1 cellular context compared by ENCODE assay signal in the genomic region with DNA sequence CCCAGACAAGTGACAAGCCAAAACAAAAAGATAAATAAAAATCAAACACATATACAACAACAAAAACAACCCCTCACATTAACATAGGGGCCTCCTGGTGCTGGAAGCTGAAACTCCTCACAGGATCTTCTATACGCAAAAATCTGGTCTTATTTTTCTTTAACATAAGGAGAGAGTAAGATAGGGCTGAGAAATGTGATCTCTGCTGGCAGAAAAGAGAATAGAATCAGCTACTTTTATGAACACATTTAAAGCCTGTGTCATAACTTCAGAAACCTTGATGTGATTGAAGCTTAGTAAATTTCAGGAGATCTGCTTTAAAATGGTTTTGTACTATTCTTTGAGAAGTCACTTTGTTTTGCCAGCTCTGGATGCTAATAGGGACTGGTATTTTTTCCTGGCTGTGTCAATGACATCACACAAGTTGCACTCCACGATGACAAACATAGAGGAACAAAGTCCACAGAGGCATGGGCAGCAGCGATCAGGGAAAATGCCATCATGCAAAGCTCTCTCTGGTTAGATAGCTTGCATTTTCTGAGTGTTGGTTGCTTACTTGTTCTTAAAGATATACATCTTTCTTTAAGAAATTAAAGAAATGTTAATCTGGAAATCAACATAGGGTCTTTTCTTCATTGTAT.
TF ChIP-seq lines count a peak whose summit lies in the region.

No MANE protein-coding gene starts in this region.

TF ChIP-seq in GM23338, 12 proteins besides CTCF, POLR2A, EP300 and RAD21 (continued from another document):
- TF ChIP-seq, protein P1, sequence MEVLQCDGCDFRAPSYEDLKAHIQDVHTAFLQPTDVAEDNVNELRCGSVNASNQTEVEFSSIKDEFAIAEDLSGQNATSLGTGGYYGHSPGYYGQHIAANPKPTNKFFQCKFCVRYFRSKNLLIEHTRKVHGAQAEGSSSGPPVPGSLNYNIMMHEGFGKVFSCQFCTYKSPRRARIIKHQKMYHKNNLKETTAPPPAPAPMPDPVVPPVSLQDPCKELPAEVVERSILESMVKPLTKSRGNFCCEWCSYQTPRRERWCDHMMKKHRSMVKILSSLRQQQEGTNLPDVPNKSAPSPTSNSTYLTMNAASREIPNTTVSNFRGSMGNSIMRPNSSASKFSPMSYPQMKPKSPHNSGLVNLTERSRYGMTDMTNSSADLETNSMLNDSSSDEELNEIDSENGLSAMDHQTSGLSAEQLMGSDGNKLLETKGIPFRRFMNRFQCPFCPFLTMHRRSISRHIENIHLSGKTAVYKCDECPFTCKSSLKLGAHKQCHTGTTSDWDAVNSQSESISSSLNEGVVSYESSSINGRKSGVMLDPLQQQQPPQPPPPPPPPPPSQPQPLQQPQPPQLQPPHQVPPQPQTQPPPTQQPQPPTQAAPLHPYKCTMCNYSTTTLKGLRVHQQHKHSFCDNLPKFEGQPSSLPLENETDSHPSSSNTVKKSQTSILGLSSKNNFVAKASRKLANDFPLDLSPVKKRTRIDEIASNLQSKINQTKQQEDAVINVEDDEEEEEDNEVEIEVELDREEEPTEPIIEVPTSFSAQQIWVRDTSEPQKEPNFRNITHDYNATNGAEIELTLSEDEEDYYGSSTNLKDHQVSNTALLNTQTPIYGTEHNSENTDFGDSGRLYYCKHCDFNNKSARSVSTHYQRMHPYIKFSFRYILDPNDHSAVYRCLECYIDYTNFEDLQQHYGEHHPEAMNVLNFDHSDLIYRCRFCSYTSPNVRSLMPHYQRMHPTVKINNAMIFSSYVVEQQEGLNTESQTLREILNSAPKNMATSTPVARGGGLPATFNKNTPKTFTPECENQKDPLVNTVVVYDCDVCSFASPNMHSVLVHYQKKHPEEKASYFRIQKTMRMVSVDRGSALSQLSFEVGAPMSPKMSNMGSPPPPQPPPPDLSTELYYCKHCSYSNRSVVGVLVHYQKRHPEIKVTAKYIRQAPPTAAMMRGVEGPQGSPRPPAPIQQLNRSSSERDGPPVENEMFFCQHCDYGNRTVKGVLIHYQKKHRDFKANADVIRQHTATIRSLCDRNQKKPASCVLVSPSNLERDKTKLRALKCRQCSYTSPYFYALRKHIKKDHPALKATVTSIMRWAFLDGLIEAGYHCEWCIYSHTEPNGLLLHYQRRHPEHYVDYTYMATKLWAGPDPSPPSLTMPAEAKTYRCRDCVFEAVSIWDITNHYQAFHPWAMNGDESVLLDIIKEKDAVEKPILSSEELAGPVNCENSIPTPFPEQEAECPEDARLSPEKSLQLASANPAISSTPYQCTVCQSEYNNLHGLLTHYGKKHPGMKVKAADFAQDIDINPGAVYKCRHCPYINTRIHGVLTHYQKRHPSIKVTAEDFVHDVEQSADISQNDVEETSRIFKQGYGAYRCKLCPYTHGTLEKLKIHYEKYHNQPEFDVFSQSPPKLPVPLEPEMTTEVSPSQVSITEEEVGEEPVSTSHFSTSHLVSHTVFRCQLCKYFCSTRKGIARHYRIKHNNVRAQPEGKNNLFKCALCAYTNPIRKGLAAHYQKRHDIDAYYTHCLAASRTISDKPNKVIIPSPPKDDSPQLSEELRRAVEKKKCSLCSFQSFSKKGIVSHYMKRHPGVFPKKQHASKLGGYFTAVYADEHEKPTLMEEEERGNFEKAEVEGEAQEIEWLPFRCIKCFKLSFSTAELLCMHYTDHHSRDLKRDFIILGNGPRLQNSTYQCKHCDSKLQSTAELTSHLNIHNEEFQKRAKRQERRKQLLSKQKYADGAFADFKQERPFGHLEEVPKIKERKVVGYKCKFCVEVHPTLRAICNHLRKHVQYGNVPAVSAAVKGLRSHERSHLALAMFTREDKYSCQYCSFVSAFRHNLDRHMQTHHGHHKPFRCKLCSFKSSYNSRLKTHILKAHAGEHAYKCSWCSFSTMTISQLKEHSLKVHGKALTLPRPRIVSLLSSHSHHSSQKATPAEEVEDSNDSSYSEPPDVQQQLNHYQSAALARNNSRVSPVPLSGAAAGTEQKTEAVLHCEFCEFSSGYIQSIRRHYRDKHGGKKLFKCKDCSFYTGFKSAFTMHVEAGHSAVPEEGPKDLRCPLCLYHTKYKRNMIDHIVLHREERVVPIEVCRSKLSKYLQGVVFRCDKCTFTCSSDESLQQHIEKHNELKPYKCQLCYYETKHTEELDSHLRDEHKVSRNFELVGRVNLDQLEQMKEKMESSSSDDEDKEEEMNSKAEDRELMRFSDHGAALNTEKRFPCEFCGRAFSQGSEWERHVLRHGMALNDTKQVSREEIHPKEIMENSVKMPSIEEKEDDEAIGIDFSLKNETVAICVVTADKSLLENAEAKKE (CRISPR knock-in tag; IDR thresholded peaks at IDR 0.05) = no peak
- no peak for TF ChIP-seq STAT1 (IDR thresholded peaks at IDR 0.05; ENCODE audit: unreplicated experiment)
- no peak for TF ChIP-seq ZNF114 (CRISPR knock-in tag; IDR thresholded peaks at IDR 0.05)
- TF ChIP-seq POLR2AphosphoS5 (IDR thresholded peaks at IDR 0.05; ENCODE audit: low read depth) = no peak
- TF ChIP-seq, protein P2, sequence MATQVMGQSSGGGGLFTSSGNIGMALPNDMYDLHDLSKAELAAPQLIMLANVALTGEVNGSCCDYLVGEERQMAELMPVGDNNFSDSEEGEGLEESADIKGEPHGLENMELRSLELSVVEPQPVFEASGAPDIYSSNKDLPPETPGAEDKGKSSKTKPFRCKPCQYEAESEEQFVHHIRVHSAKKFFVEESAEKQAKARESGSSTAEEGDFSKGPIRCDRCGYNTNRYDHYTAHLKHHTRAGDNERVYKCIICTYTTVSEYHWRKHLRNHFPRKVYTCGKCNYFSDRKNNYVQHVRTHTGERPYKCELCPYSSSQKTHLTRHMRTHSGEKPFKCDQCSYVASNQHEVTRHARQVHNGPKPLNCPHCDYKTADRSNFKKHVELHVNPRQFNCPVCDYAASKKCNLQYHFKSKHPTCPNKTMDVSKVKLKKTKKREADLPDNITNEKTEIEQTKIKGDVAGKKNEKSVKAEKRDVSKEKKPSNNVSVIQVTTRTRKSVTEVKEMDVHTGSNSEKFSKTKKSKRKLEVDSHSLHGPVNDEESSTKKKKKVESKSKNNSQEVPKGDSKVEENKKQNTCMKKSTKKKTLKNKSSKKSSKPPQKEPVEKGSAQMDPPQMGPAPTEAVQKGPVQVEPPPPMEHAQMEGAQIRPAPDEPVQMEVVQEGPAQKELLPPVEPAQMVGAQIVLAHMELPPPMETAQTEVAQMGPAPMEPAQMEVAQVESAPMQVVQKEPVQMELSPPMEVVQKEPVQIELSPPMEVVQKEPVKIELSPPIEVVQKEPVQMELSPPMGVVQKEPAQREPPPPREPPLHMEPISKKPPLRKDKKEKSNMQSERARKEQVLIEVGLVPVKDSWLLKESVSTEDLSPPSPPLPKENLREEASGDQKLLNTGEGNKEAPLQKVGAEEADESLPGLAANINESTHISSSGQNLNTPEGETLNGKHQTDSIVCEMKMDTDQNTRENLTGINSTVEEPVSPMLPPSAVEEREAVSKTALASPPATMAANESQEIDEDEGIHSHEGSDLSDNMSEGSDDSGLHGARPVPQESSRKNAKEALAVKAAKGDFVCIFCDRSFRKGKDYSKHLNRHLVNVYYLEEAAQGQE (IDR thresholded peaks at IDR 0.05; ENCODE audit: unreplicated experiment) = no peak
- no peak for TF ChIP-seq EZH2phosphoT487 (IDR thresholded peaks at IDR 0.05; ENCODE audit: unreplicated experiment)
- TF ChIP-seq CREB1 (CRISPR knock-in tag; IDR thresholded peaks at IDR 0.05; ENCODE audit: low read depth) = no peak
- TF ChIP-seq, protein P3, sequence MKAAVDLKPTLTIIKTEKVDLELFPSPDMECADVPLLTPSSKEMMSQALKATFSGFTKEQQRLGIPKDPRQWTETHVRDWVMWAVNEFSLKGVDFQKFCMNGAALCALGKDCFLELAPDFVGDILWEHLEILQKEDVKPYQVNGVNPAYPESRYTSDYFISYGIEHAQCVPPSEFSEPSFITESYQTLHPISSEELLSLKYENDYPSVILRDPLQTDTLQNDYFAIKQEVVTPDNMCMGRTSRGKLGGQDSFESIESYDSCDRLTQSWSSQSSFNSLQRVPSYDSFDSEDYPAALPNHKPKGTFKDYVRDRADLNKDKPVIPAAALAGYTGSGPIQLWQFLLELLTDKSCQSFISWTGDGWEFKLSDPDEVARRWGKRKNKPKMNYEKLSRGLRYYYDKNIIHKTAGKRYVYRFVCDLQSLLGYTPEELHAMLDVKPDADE (IDR thresholded peaks at IDR 0.05) = no peak
